9 cellular contexts compared by ENCODE assay signal in the genomic region with DNA sequence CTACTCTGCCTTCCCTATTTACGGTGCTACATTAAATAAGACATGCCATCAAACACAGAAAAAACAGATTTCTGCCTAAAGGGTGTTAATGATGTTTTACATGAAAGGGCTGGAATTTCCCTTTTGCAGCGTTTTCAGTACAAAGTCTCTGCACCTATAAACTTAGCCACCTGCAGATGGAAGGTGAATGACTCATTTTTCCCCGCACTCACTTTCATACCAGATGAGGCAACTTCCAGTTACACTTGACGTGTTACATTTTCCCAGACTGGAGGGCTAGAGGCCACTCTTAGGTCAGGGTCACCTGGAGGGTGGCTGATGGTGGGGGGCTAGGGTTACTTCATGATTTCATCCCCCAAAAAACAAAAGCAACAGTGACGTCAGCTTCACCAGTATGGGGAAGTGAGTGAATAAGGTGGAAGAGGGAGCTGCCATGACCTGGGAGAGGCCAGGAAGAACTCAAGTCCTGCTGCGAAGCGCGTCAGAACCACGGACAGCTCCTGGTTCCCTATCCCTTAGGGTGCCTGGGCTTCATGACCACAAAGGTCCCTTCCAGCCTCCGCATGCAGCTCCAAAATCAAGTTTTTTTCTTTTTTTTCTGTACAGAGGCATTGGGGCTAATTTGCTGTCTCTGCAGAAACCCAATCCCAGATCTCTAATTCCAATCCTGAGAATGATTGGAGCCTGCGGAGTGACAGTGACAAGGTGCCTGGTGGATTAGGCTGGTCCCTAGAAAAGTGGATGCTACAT.
A peak's percentile ranks its signal among the peaks of the same experiment; 100 is the strongest.
DNase-seq lines count a peak whose midpoint lies in the region; ATAC-seq and TF ChIP-seq lines count a peak whose summit lies in the region.
"Had no signal": no experiment of that assay in that cellular context is flagged by ENCODE, and none has a peak within 500 bp of the region (broad histone marks: within the 10 kb centered on the region; RNA-seq: fewer than 3 reads in every experiment).

No MANE protein-coding gene starts in this region.

- H3K36me3 ChIP-seq in right atrium auricular region = no peaks in the 10 kb centered on the region

- H3K4me3 Mint-ChIP-seq in stimulated activated naive CD8-positive, alpha-beta T cell treated with anti-CD3 and anti-CD28 coated beads, Interleukin-15, amount 100 ng/mL, for 72 hours = peak overlapping the region; percentile 45 to 73

- H3K9me3 Mint-ChIP-seq in activated naive CD4-positive, alpha-beta T cell treated with anti-CD3 and anti-CD28 coated beads, Interleukin-2, amount 50 U/mL, for 72 hours = peaks cover 3 to 17% of the 10 kb centered on the region in 2 donors
- no peaks in the 10 kb centered on the region for H3K9me3 Mint-ChIP-seq in stimulated activated naive CD8-positive, alpha-beta T cell treated with anti-CD3 and anti-CD28 coated beads, Interleukin-15, amount 100 ng/mL, for 72 hours

- H3K9me3 ChIP-seq in right atrium auricular region = no peaks in the 10 kb centered on the region

- intact Hi-C loops in Right ventricle myocardium inferior (cut with DNase I) = no loop called here

- H3K27me3 ChIP-seq in right atrium auricular region = no peaks in the 10 kb centered on the region

- peaks cover 19% of the 10 kb centered on the region for H3K27me3 Mint-ChIP-seq in stimulated activated naive CD8-positive, alpha-beta T cell treated with anti-CD3 and anti-CD28 coated beads, Interleukin-15, amount 100 ng/mL, for 72 hours

- peaks cover 11% of the 10 kb centered on the region for H3K4me1 Mint-ChIP-seq in stimulated activated naive CD8-positive, alpha-beta T cell treated with anti-CD3 and anti-CD28 coated beads, Interleukin-15, amount 100 ng/mL, for 72 hours

- no peaks in the 10 kb centered on the region for H3K4me1 ChIP-seq in right atrium auricular region

- peak overlapping the region in 1 of 2 donors; percentile 98 for H3K27ac Mint-ChIP-seq in activated naive CD4-positive, alpha-beta T cell treated with anti-CD3 and anti-CD28 coated beads, Interleukin-2, amount 50 U/mL, for 72 hours
- peak overlapping the region; percentile 68 to 94 for H3K27ac Mint-ChIP-seq in stimulated activated naive CD8-positive, alpha-beta T cell treated with anti-CD3 and anti-CD28 coated beads, Interleukin-15, amount 100 ng/mL, for 72 hours

- H3K4me3 ChIP-seq in right atrium auricular region = no peak overlapping the region

- DNase-seq in right atrium auricular region (ENCODE audit: low spot score) = peak; percentile 40
- DNase-seq in Right ventricle myocardium inferior (ENCODE audit: missing footprints) = no peak
- peak in 1 of 2 donors; percentile 48 for DNase-seq in activated naive CD4-positive, alpha-beta T cell treated with anti-CD3 and anti-CD28 coated beads, Interleukin-2, amount 50 U/mL, for 72 hours (ENCODE audit: low spot score in 2 of 2)
- DNase-seq in stimulated activated naive CD8-positive, alpha-beta T cell treated with anti-CD3 and anti-CD28 coated beads, Interleukin-15, amount 100 ng/mL, for 72 hours = peak; percentile 21 to 54
- no peak for DNase-seq in DMS153 treated with DMSO at 0.1 percent for 48 hours (lab: John Stamatoyannopoulos, UW; ENCODE audit: unreplicated experiment)
- no peak for DNase-seq in NCI-H524 (lab: John Stamatoyannopoulos, UW)
- no peak for DNase-seq in foreskin melanocyte
- DNase-seq: COR-L47 had no signal

- peaks cover 0 to 10% of the 10 kb centered on the region in 2 donors for H3K36me3 Mint-ChIP-seq in activated naive CD4-positive, alpha-beta T cell treated with anti-CD3 and anti-CD28 coated beads, Interleukin-2, amount 50 U/mL, for 72 hours

- no peak overlapping the region for H3K27ac ChIP-seq in right atrium auricular region

- ATAC-seq in Right ventricle myocardium inferior (no peak), HG03520 (IDR thresholded peaks at IDR 0.05; ENCODE audit: unreplicated experiment) (peak; percentile 63)
- peak; percentile 86 to 98 for ATAC-seq in activated naive CD4-positive, alpha-beta T cell treated with anti-CD3 and anti-CD28 coated beads, Interleukin-2, amount 50 U/mL, for 72 hours
- ATAC-seq in stimulated activated naive CD8-positive, alpha-beta T cell treated with anti-CD3 and anti-CD28 coated beads, Interleukin-15, amount 100 ng/mL, for 72 hours = peak; percentile 90

- no peak for TF ChIP-seq CTCF in right atrium auricular region (IDR thresholded peaks at IDR 0.05)

Comparison
In these comparisons a context has a peak if more than half of its experiments do, and no peak if none do; other contexts are left out.
1. DNase-seq: peak in right atrium auricular region (single experiment) and stimulated activated naive CD8-positive, alpha-beta T cell treated with anti-CD3 and anti-CD28 coated beads, Interleukin-15, amount 100 ng/mL, for 72 hours (2 of 2); none in Right ventricle myocardium inferior (single experiment), DMS153 treated with DMSO at 0.1 percent for 48 hours (single experiment), NCI-H524 (0 of 2) and foreskin melanocyte (single experiment).